Comparison of ENCODE assay signal across 9 cellular contexts in genomic region chr1:17011439-17012307, GRCh38. TPM values are rescaled to one million over a fixed set of nuclear protein-coding genes. Genes with fewer than 3 reads are reported as not detected.
DNase-seq lines count a peak whose midpoint lies in the region; ATAC-seq, FAIRE-seq and TF ChIP-seq lines count a peak whose summit lies in the region.
"Had no signal": no experiment of that assay in that cellular context is flagged by ENCODE, and none has a peak within 500 bp of the region (broad histone marks: within the 10 kb centered on the region; RNA-seq: fewer than 3 reads in every experiment).

Gene ATP13A2, minus strand, starts transcription at chr1:17011928. Its CDS starts 190 bp downstream, at chr1:17011738.

- TF ChIP-seq CTCF in WTC11 (IDR thresholded peaks at IDR 0.05) = no peak
- TF ChIP-seq CTCF in bronchial epithelial cell (IDR thresholded peaks at IDR 0.05; ENCODE audit: insufficient read depth, low read length, severe bottlenecking) = no peak
- TF ChIP-seq CTCF in smooth muscle cell (IDR thresholded peaks at IDR 0.05; ENCODE audit: borderline replicate concordance, insufficient read depth, poor library complexity, severe bottlenecking) = no peak

- H3K27me3 ChIP-seq in bronchial epithelial cell (ENCODE audit: control insufficient read depth, insufficient read depth, low read length) (no peaks in the 10 kb centered on the region), smooth muscle cell (ENCODE audit: low read depth) (no peaks in the 10 kb centered on the region)

- H3K9me3 Mint-ChIP-seq in WTC11 = no peaks in the 10 kb centered on the region

- no peaks in the 10 kb centered on the region for H3K9me3 ChIP-seq in smooth muscle cell (replicated peaks; ENCODE audit: low read depth)

- H3F3A ChIP-seq in smooth muscle cell (ENCODE audit: low read depth) = peaks cover 7% of the 10 kb centered on the region

- H3K79me2 ChIP-seq in smooth muscle cell (ENCODE audit: low read depth) = no peaks in the 10 kb centered on the region

- H3K27ac Mint-ChIP-seq in WTC11 = peak within 1 kb of the TSS; percentile 84

- no peak within 1 kb of the TSS for H3K27ac ChIP-seq in smooth muscle cell (ENCODE audit: low read depth)

- no peaks in the 10 kb centered on the region for H3K27me3 Mint-ChIP-seq in WTC11 (ENCODE audit: low read depth)

- H3K4me1 Mint-ChIP-seq in WTC11 = peaks cover 73% of the 10 kb centered on the region

- H3K4me3 ChIP-seq in bronchial epithelial cell (ENCODE audit: low read depth, low read length) = peak within 1 kb of the TSS; percentile 74
- H3K4me3 ChIP-seq in smooth muscle cell = peak within 1 kb of the TSS; percentile 62

- H3K4me3 Mint-ChIP-seq in WTC11 = peak within 1 kb of the TSS; percentile 85

- H3K9ac ChIP-seq in smooth muscle cell (ENCODE audit: low read depth) = no peak within 1 kb of the TSS

- POLR2A ChIA-PET in WTC11 (lab: Charles Lee) = interaction anchor here (1.0 kb wide), 1 partner anchor 17 kb away, joined by 3 read pairs; no protein-coding TSS in a partner anchor

- peak; percentile 88 for ATAC-seq in HG02981 (IDR thresholded peaks at IDR 0.05; ENCODE audit: unreplicated experiment)
- ATAC-seq in WTC11 = peak; percentile 85

- H2AFZ ChIP-seq in smooth muscle cell (ENCODE audit: low read depth) = peak within 1 kb of the TSS; percentile 68

- peaks cover 3% of the 10 kb centered on the region for H3K4me1 ChIP-seq in smooth muscle cell (ENCODE audit: low read depth)

- H3K4me2 ChIP-seq in smooth muscle cell = peak within 1 kb of the TSS; percentile 98

- H3K36me3 ChIP-seq in bronchial epithelial cell (ENCODE audit: control insufficient read depth, insufficient read depth, low read length) = no peaks in the 10 kb centered on the region
- H3K36me3 ChIP-seq in smooth muscle cell (ENCODE audit: low read depth) = no peaks in the 10 kb centered on the region

- no peak for FAIRE-seq in bronchial epithelial cell (lab: Jason Lieb, UNC)
- FAIRE-seq: A204.1 had no signal

- WGBS in smooth muscle cell (ENCODE audit: low lambda C conversion rate) = 4% methylated on average over 65 of the region's 94 CpGs

- peak; percentile 89 to 91 for DNase-seq in NCI-H2081 (lab: John Stamatoyannopoulos, UW)
- DNase-seq in NCI-H2081 treated with DMSO at 0.1 percent for 48 hours (lab: John Stamatoyannopoulos, UW) = no peak
- DNase-seq in NCI-H2107 treated with DMSO at 0.1 percent for 48 hours (lab: John Stamatoyannopoulos, UW; ENCODE audit: unreplicated experiment) = peak; percentile 42
- peak; percentile 94 for DNase-seq in WTC11 (ENCODE audit: low spot score)
- DNase-seq in bronchial epithelial cell (ENCODE audit: low read depth) = peak; percentile 69
- DNase-seq in iPS-NIHi7 (ENCODE audit: extremely low spot score) = peak; percentile 93
- DNase-seq in smooth muscle cell (lab: John Stamatoyannopoulos, UW; ENCODE audit: unreplicated experiment) = peak; percentile 22

- no peaks in the 10 kb centered on the region for H3K36me3 Mint-ChIP-seq in WTC11

- CTCF ChIA-PET in WTC11 (lab: Charles Lee) = interaction anchor here (0.6 to 3.2 kb wide), 7 partner anchors 12 to 212 kb away, joined by 3 to 19 read pairs (median 4); no protein-coding TSS in a partner anchor

- peaks cover 39% of the 10 kb centered on the region for H4K20me1 ChIP-seq in smooth muscle cell (ENCODE audit: low read depth)

TF ChIP-seq in WTC11, 78 proteins besides CTCF, POLR2A, EP300 and RAD21 (continues in another document):
- TF ChIP-seq SOX15 (CRISPR knock-in tag; IDR thresholded peaks at IDR 0.05) (no peak), SMAD4 (CRISPR knock-in tag; IDR thresholded peaks at IDR 0.05) (no peak), JAZF1 (CRISPR knock-in tag; IDR thresholded peaks at IDR 0.05) (no peak), PRRX2 (CRISPR knock-in tag; IDR thresholded peaks at IDR 0.05) (no peak), NR1H2 (CRISPR knock-in tag; IDR thresholded peaks at IDR 0.05) (no peak), ZNF232 (CRISPR knock-in tag; IDR thresholded peaks at IDR 0.05) (no peak), TCF7 (CRISPR knock-in tag; IDR thresholded peaks at IDR 0.05; ENCODE audit: low read depth) (0 out of 2 replicates have a peak, but pooled peaks have one; percentile 4), TP53 (CRISPR knock-in tag; IDR thresholded peaks at IDR 0.05) (no peak), NFE2L1 (CRISPR knock-in tag; IDR thresholded peaks at IDR 0.05) (no peak), SP1 (CRISPR knock-in tag; conservative IDR thresholded peaks at IDR 0.05) (peak; percentile 88), AFF4 (CRISPR knock-in tag; IDR thresholded peaks at IDR 0.05; ENCODE audit: borderline replicate concordance) (no peak)
- TF ChIP-seq, protein P1, sequence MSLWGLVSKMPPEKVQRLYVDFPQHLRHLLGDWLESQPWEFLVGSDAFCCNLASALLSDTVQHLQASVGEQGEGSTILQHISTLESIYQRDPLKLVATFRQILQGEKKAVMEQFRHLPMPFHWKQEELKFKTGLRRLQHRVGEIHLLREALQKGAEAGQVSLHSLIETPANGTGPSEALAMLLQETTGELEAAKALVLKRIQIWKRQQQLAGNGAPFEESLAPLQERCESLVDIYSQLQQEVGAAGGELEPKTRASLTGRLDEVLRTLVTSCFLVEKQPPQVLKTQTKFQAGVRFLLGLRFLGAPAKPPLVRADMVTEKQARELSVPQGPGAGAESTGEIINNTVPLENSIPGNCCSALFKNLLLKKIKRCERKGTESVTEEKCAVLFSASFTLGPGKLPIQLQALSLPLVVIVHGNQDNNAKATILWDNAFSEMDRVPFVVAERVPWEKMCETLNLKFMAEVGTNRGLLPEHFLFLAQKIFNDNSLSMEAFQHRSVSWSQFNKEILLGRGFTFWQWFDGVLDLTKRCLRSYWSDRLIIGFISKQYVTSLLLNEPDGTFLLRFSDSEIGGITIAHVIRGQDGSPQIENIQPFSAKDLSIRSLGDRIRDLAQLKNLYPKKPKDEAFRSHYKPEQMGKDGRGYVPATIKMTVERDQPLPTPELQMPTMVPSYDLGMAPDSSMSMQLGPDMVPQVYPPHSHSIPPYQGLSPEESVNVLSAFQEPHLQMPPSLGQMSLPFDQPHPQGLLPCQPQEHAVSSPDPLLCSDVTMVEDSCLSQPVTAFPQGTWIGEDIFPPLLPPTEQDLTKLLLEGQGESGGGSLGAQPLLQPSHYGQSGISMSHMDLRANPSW (CRISPR knock-in tag; conservative IDR thresholded peaks at IDR 0.05; ENCODE audit: low read depth) = peak; percentile 70; the same call in 1 of the 2 replicates
- TF ChIP-seq, protein P2, sequence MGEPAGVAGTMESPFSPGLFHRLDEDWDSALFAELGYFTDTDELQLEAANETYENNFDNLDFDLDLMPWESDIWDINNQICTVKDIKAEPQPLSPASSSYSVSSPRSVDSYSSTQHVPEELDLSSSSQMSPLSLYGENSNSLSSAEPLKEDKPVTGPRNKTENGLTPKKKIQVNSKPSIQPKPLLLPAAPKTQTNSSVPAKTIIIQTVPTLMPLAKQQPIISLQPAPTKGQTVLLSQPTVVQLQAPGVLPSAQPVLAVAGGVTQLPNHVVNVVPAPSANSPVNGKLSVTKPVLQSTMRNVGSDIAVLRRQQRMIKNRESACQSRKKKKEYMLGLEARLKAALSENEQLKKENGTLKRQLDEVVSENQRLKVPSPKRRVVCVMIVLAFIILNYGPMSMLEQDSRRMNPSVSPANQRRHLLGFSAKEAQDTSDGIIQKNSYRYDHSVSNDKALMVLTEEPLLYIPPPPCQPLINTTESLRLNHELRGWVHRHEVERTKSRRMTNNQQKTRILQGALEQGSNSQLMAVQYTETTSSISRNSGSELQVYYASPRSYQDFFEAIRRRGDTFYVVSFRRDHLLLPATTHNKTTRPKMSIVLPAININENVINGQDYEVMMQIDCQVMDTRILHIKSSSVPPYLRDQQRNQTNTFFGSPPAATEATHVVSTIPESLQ (CRISPR knock-in tag; IDR thresholded peaks at IDR 0.05) = no peak
- TF ChIP-seq, protein P3, sequence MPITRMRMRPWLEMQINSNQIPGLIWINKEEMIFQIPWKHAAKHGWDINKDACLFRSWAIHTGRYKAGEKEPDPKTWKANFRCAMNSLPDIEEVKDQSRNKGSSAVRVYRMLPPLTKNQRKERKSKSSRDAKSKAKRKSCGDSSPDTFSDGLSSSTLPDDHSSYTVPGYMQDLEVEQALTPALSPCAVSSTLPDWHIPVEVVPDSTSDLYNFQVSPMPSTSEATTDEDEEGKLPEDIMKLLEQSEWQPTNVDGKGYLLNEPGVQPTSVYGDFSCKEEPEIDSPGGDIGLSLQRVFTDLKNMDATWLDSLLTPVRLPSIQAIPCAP (CRISPR knock-in tag; IDR thresholded peaks at IDR 0.05) = no peak

RNA-seq across cellular contexts. Expression of gene ATP13A2, which starts in this region (rescaled TPM):
- 84.8 to 95.9 TPM (median 93.1 TPM) in 3 replicates for total RNA-seq in WTC11 (2021)
- total RNA-seq in bronchial epithelial cell = 30.3 and 53.8 TPM in 2 replicates
- total RNA-seq in smooth muscle cell = 16.0 and 27.7 TPM in 2 replicates
- polyA plus RNA-seq in smooth muscle cell = 42.3 and 64.3 TPM in 2 replicates
